In the genomic region with DNA sequence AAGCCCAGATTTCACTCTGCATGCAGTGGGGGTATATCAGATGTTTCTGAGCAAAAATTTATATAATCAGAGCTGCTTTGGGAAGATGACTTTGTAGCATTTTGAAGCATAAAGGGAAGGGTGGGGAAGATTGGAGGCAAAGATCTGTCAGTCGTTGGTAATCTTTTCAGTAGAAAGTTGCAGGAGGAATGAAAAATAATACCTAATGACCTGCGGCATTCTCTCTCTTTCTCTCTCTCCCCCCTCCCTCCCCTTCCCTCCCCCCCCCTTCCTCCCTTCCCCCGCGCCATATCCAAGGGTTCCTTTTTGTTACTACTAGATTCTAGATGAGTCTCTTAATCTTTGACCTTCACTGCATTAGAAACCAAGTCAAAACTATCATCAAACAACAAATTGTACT, we compare ENCODE assay signal across 1 cellular context.
TF ChIP-seq lines count a peak whose summit lies in the region.

No MANE protein-coding gene starts in this region.

TF ChIP-seq in H1, 55 proteins besides CTCF, POLR2A, EP300 and RAD21:
- TF ChIP-seq, protein P1, sequence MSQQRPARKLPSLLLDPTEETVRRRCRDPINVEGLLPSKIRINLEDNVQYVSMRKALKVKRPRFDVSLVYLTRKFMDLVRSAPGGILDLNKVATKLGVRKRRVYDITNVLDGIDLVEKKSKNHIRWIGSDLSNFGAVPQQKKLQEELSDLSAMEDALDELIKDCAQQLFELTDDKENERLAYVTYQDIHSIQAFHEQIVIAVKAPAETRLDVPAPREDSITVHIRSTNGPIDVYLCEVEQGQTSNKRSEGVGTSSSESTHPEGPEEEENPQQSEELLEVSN (IDR thresholded peaks at IDR 0.05): no peak
- no peak for TF ChIP-seq MAX (IDR thresholded peaks at IDR 0.05)
- TF ChIP-seq, protein P2, sequence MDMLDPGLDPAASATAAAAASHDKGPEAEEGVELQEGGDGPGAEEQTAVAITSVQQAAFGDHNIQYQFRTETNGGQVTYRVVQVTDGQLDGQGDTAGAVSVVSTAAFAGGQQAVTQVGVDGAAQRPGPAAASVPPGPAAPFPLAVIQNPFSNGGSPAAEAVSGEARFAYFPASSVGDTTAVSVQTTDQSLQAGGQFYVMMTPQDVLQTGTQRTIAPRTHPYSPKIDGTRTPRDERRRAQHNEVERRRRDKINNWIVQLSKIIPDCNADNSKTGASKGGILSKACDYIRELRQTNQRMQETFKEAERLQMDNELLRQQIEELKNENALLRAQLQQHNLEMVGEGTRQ (IDR thresholded peaks at IDR 0.05; ENCODE audit: low read length): no peak
- TF ChIP-seq JUN (IDR thresholded peaks at IDR 0.05; ENCODE audit: low read depth, low read length): no peak
- TF ChIP-seq TCF12 (IDR thresholded peaks at IDR 0.05; ENCODE audit: low read depth, low read length): no peak
